13 cellular contexts compared by ENCODE assay signal in genomic region chr11:43922295-43922648, GRCh38. TPM values are rescaled to one million over a fixed set of nuclear protein-coding genes. Genes with fewer than 3 reads are reported as not detected.
DNase-seq lines count a peak whose midpoint lies in the region; ATAC-seq and TF ChIP-seq lines count a peak whose summit lies in the region.
"Had no signal": no experiment of that assay in that cellular context is flagged by ENCODE, and none has a peak within 500 bp of the region (broad histone marks: within the 10 kb centered on the region; RNA-seq: fewer than 3 reads in every experiment).

No MANE protein-coding gene starts in this region.

- no peak for TF ChIP-seq RAD21 in Ishikawa (IDR thresholded peaks at IDR 0.05; ENCODE audit: low read depth)

- H3K4me1 ChIP-seq in stomach (peaks cover 41 to 99% (median 73%) of the 10 kb centered on the region in 4 donors), body of pancreas (no peaks in the 10 kb centered on the region)

- peaks cover 10% of the 10 kb centered on the region for H3K36me3 ChIP-seq in WERI-Rb-1
- H3K36me3 ChIP-seq in stomach = peaks cover 7 to 48% (median 30%) of the 10 kb centered on the region in 4 donors
- H3K36me3 ChIP-seq in body of pancreas (replicated peaks in 1 of 2; ENCODE audit: insufficient read depth in 1 of 2, low read depth in 2 of 2) = peaks cover 4 to 11% of the 10 kb centered on the region in 2 donors

- H3K4me3 ChIP-seq in WERI-Rb-1 (ENCODE audit: low read depth, low read length) (no peak overlapping the region), stomach (no peak overlapping the region), body of pancreas (no peak overlapping the region)

- H3K27me3 ChIP-seq in WERI-Rb-1 (ENCODE audit: insufficient read depth, low read depth, severe bottlenecking) (no peaks in the 10 kb centered on the region), layer of hippocampus (ENCODE audit: control insufficient read depth, insufficient read depth, low read length) (no peaks in the 10 kb centered on the region), stomach (no peaks in the 10 kb centered on the region), body of pancreas (no peaks in the 10 kb centered on the region)

- TF ChIP-seq POLR2A in stomach (IDR thresholded peaks at IDR 0.05) (no peak), body of pancreas (IDR thresholded peaks at IDR 0.05) (no peak)

- intact Hi-C loops in stomach (cut with DNase I; ENCODE audit: low total_unique reads) (no loop called here), body of pancreas (cut with DNase I) (no loop called here)

- ATAC-seq in body of pancreas = no peak

- no peaks in the 10 kb centered on the region for H3K9me3 ChIP-seq in WERI-Rb-1 (ENCODE audit: severe bottlenecking)
- H3K9me3 ChIP-seq in stomach = no peaks in the 10 kb centered on the region
- H3K9me3 ChIP-seq in body of pancreas = no peaks in the 10 kb centered on the region

- peak overlapping the region; percentile 66 for H3K27ac ChIP-seq in WERI-Rb-1
- peak overlapping the region; percentile 89 for H3K27ac ChIP-seq in layer of hippocampus (ENCODE audit: low read depth, low read length)
- H3K27ac ChIP-seq in stomach = peak overlapping the region; percentile 64 to 94 (median 88)
- no peak overlapping the region for H3K27ac ChIP-seq in body of pancreas

- no peak for TF ChIP-seq CTCF in WERI-Rb-1 (IDR thresholded peaks at IDR 0.05; ENCODE audit: low read depth, low read length)
- no peak for TF ChIP-seq CTCF in stomach (IDR thresholded peaks at IDR 0.05)
- no peak for TF ChIP-seq CTCF in body of pancreas (IDR thresholded peaks at IDR 0.05)

- DNase-seq in WERI-Rb-1 (no peak), stomach (no peak), HK-2 (ENCODE audit: unreplicated experiment) (no peak), NCI-H1694 treated with DMSO at 0.1 percent for 48 hours (lab: John Stamatoyannopoulos, UW) (no peak), mucosa of gallbladder (ENCODE audit: low spot score) (no peak), body of pancreas (no peak)
- DNase-seq: activated T-cell treated with anti-CD3 and anti-CD28 coated beads, Interleukin-2, amount 50 U/mL, for 1 hour; amygdala; DMS79 treated with DMSO at 0.1 percent for 48 hours; endodermal cell; occipital lobe had no signal

- no peak for TF ChIP-seq EP300 in Ishikawa (IDR thresholded peaks at IDR 0.05; ENCODE audit: borderline replicate concordance)
- no peak for TF ChIP-seq EP300 in stomach (IDR thresholded peaks at IDR 0.05)

- 77 to 96% (median 82%) methylated on average over 3 of the region's 3 CpGs for WGBS in stomach, 5 donors
- 86 to 87% methylated on average over 3 of the region's 3 CpGs for WGBS in body of pancreas, 2 donors

TF ChIP-seq in Ishikawa, 13 proteins besides CTCF, POLR2A, EP300 and RAD21:
- TF ChIP-seq TCF12 (IDR thresholded peaks at IDR 0.05; ENCODE audit: low read depth) (peak; percentile 43; the same call in 1 of the 2 replicates), REST (IDR thresholded peaks at IDR 0.05; ENCODE audit: low read depth) (no peak)
TF ChIP-seq in Ishikawa: peak in this region for 1.

RNA-seq across cellular contexts. Expression of gene C11orf96, which starts 20.2 kb away (rescaled TPM):
- total RNA-seq in stomach (100 to 1,000 TPM in 1 of 5 donors, 10 to 100 TPM in 4; 32.1 to 273 (median 55.4) TPM), mucosa of gallbladder (143 TPM), body of pancreas (100 to 1,000 TPM in 1 of 2 donors, 10 to 100 TPM in 1; 64.9 to 184 TPM)
- polyA plus RNA-seq in stomach = 100 to 1,000 TPM in 2 of 3 donors, 10 to 100 TPM in 1; 77.2 to 140 (median 131) TPM

RNA-seq across cellular contexts. Expression of gene ALKBH3, which starts 41.6 kb away (rescaled TPM):
- total RNA-seq in stomach (100 to 1,000 TPM in 1 of 5 donors, 10 to 100 TPM in 4; 25.7 to 113 (median 37.4) TPM), mucosa of gallbladder (29.3 TPM), body of pancreas (10 to 100 TPM; 29.3 to 30.0 TPM)
- 10 to 100 TPM; 30.8 to 49.0 (median 31.4) TPM for polyA plus RNA-seq in stomach

Comparison
In these comparisons a context has a peak if more than half of its experiments do, and no peak if none do; other contexts are left out.
1. H3K27ac ChIP-seq: peak in WERI-Rb-1 (single experiment), layer of hippocampus (single experiment) and stomach (5 of 5); none in body of pancreas (0 of 4).